31 cellular contexts compared by ENCODE assay signal in the genomic region with DNA sequence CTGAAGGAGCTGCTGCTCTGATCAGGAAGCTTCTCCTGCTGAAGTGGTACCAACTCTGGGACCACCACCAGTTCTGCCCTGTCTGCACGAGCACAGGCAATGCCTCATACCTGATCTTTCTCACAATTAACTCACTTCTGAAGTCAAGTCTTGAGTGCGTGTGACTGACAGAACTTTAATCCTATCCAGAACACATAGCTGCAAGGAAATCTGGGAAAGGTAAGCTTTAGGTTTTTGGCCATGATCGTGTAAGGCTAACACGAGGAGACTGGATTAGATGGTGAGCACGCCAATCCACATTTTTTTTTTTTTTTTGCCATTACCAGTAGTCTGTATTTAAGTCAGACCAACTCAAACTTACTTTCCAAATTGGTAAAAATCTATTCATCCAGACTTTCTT.
"Had no signal": no experiment of that assay in that cellular context is flagged by ENCODE, and none has a peak within 500 bp of the region (broad histone marks: within the 10 kb centered on the region; RNA-seq: fewer than 3 reads in every experiment).

No MANE protein-coding gene starts in this region.

- H3K36me3 Mint-ChIP-seq: immature natural killer cell; naive thymus-derived CD4-positive, alpha-beta T cell; natural killer cell treated with Interleukin-12 subunit alpha and Interleukin-12 subunit beta and Interleukin-15 and Interleukin-18, amount 100 ng/mL, for 72 hours; stimulated activated effector memory CD8-positive, alpha-beta T cell treated with anti-CD3 and anti-CD28 coated beads, Interleukin-12 subunit alpha, Interleukin-12 subunit beta, amount 100 ng/mL, for 72 hours had no signal

- H3K9me3 Mint-ChIP-seq: immature natural killer cell; natural killer cell treated with Interleukin-12 subunit alpha and Interleukin-12 subunit beta and Interleukin-15 and Interleukin-18, amount 100 ng/mL, for 72 hours; stimulated activated effector memory CD8-positive, alpha-beta T cell treated with anti-CD3 and anti-CD28 coated beads, Interleukin-12 subunit alpha, Interleukin-12 subunit beta, amount 100 ng/mL, for 72 hours; stimulated activated naive CD8-positive, alpha-beta T cell treated with anti-CD3 and anti-CD28 coated beads, Interleukin-15, Interleukin-2, amounts not matched to agents 100 ng/mL and 50 ng/mL, for 24 hours had no signal

- H3K27me3 ChIP-seq: left lung, ovary, spleen, suprapubic skin, upper lobe of right lung had no signal

- H3K27ac ChIP-seq: left lung, lower lobe of right lung, ovary, prostate gland, skin epidermis, spleen, suprapubic skin, thoracic aorta, tibial artery, upper lobe of right lung had no signal

- H3K4me3 ChIP-seq: left lung, lower lobe of right lung, mucosa of descending colon, ovary, prostate gland, skin epidermis, spleen, suprapubic skin, thoracic aorta, tibial artery, upper lobe of right lung had no signal

- FAIRE-seq: islet of Langerhans, kidney, urothelium cell line had no signal

- DNase-seq: hypothalamus; immature natural killer cell; kidney; left colon; left lung; lower lobe of right lung; mammary epithelial cell; mesenchymal stem cell; midbrain; mucosa of descending colon; naive thymus-derived CD4-positive, alpha-beta T cell; ovary; posterior cingulate gyrus; retina; right cardiac atrium; spleen; stimulated activated CD4-positive, alpha-beta T cell treated with anti-CD3 and anti-CD28 coated beads, Interleukin-4, amount 100 ng/mL, for 24 hours; stimulated activated naive CD4-positive, alpha-beta T cell; tibial artery; trophoblast cell; upper lobe of right lung had no signal

- H3K36me3 ChIP-seq: left lung, lower lobe of right lung, ovary, prostate gland, spleen, suprapubic skin, thoracic aorta, tibial artery, upper lobe of right lung had no signal

- ATAC-seq: left colon; left lung; lower lobe of right lung; mucosa of descending colon; naive thymus-derived CD4-positive, alpha-beta T cell; natural killer cell treated with Interleukin-12 subunit alpha and Interleukin-12 subunit beta and Interleukin-15 and Interleukin-18, amount 100 ng/mL, for 72 hours; right cardiac atrium; sciatic nerve; stimulated activated effector memory CD8-positive, alpha-beta T cell treated with anti-CD3 and anti-CD28 coated beads, Interleukin-12 subunit alpha, Interleukin-12 subunit beta, amount 100 ng/mL, for 72 hours; upper lobe of right lung had no signal

- H3K9me3 ChIP-seq: left lung, lower lobe of right lung, mucosa of descending colon, ovary, prostate gland, spleen, suprapubic skin, thoracic aorta, upper lobe of right lung had no signal

- H3K4me3 Mint-ChIP-seq: immature natural killer cell; naive thymus-derived CD4-positive, alpha-beta T cell; natural killer cell treated with Interleukin-12 subunit alpha and Interleukin-12 subunit beta and Interleukin-15 and Interleukin-18, amount 100 ng/mL, for 72 hours; stimulated activated effector memory CD8-positive, alpha-beta T cell treated with anti-CD3 and anti-CD28 coated beads, Interleukin-12 subunit alpha, Interleukin-12 subunit beta, amount 100 ng/mL, for 72 hours; stimulated activated naive CD8-positive, alpha-beta T cell treated with anti-CD3 and anti-CD28 coated beads, Interleukin-15, Interleukin-2, amounts not matched to agents 100 ng/mL and 50 ng/mL, for 24 hours had no signal

- H3K27ac Mint-ChIP-seq: immature natural killer cell; naive thymus-derived CD4-positive, alpha-beta T cell; natural killer cell treated with Interleukin-12 subunit alpha and Interleukin-12 subunit beta and Interleukin-15 and Interleukin-18, amount 100 ng/mL, for 72 hours; stimulated activated effector memory CD8-positive, alpha-beta T cell treated with anti-CD3 and anti-CD28 coated beads, Interleukin-12 subunit alpha, Interleukin-12 subunit beta, amount 100 ng/mL, for 72 hours; stimulated activated naive CD8-positive, alpha-beta T cell treated with anti-CD3 and anti-CD28 coated beads, Interleukin-15, Interleukin-2, amounts not matched to agents 100 ng/mL and 50 ng/mL, for 24 hours had no signal

- H3K4me1 ChIP-seq: prostate gland, suprapubic skin, tibial artery, upper lobe of right lung had no signal

- H3K27me3 Mint-ChIP-seq: stimulated activated naive CD8-positive, alpha-beta T cell treated with anti-CD3 and anti-CD28 coated beads, Interleukin-15, Interleukin-2, amounts not matched to agents 100 ng/mL and 50 ng/mL, for 24 hours had no signal
